12 cellular contexts compared by ENCODE assay signal in genomic region chr1:37809942-37810341, GRCh38. TPM values are rescaled to one million over a fixed set of nuclear protein-coding genes. Genes with fewer than 3 reads are reported as not detected.
A peak's percentile ranks its signal among the peaks of the same experiment; 100 is the strongest.
DNase-seq lines count a peak whose midpoint lies in the region; ATAC-seq and TF ChIP-seq lines count a peak whose summit lies in the region.
"Had no signal": no experiment of that assay in that cellular context is flagged by ENCODE, and none has a peak within 500 bp of the region (broad histone marks: within the 10 kb centered on the region; RNA-seq: fewer than 3 reads in every experiment).

No MANE protein-coding gene starts in this region.

- peaks cover 43 to 60% of the 10 kb centered on the region in 2 experiments for H3K4me1 ChIP-seq in neutrophil (ENCODE audit: control insufficient read depth in 1 of 2, insufficient read depth in 1 of 2, low read depth in 1 of 2, low read length in 1 of 2)

- H3K9me3 ChIP-seq in neutrophil = no peaks in the 10 kb centered on the region
- H3K9me3 ChIP-seq: Peyer's patch had no signal

- peaks cover 53% of the 10 kb centered on the region for H3K36me3 ChIP-seq in neutrophil

- H3K27ac ChIP-seq in 22Rv1 = peak overlapping the region; percentile 96
- H3K27ac ChIP-seq in neutrophil = peak overlapping the region; percentile 93

- no peak for DNase-seq in HFFc6
- peak; percentile 71 for DNase-seq in choroid plexus epithelial cell (ENCODE audit: low read depth)
- no peak for DNase-seq in SKM-1 treated with dmso at 0.1 percent for 144 hours (lab: John Stamatoyannopoulos, UW; ENCODE audit: unreplicated experiment)
- DNase-seq in activated T-helper 2 cell treated with anti-CD3 and anti-CD28 coated beads, Interferon-gamma antibody, Interleukin-2, Interleukin-4, amounts not matched to agents 10 μg/mL and 5 μg/mL and 100 μg/mL, durations not matched to agents 14 hours and 24 hours and 36 hours (ENCODE audit: low spot score) = no peak
- no peak for DNase-seq in GM10266 (ENCODE audit: extremely low spot score)
- DNase-seq: NCI-H2029 treated with DMSO at 0.1 percent for 48 hours, Peyer's patch had no signal

- H3K27ac Mint-ChIP-seq in HFFc6 = peak overlapping the region; percentile 63; the same call in 1 of the 2 replicates
- H3K27ac Mint-ChIP-seq in activated T-helper 2 cell treated with anti-CD3 and anti-CD28 coated beads, Interferon-gamma antibody, Interleukin-2, Interleukin-4, amounts not matched to agents 10 μg/mL and 5 μg/mL and 100 μg/mL, durations not matched to agents 14 hours and 24 hours and 36 hours = no peak overlapping the region

- H3K4me1 Mint-ChIP-seq in HFFc6 (ENCODE audit: low read depth) = peaks cover 20% of the 10 kb centered on the region
- H3K4me1 Mint-ChIP-seq in activated T-helper 2 cell treated with anti-CD3 and anti-CD28 coated beads, Interferon-gamma antibody, Interleukin-2, Interleukin-4, amounts not matched to agents 10 μg/mL and 5 μg/mL and 100 μg/mL, durations not matched to agents 14 hours and 24 hours and 36 hours (ENCODE audit: low read depth) = peaks cover 25% of the 10 kb centered on the region

- no peaks in the 10 kb centered on the region for H3K9me3 Mint-ChIP-seq in HFFc6
- H3K9me3 Mint-ChIP-seq in activated T-helper 2 cell treated with anti-CD3 and anti-CD28 coated beads, Interferon-gamma antibody, Interleukin-2, Interleukin-4, amounts not matched to agents 10 μg/mL and 5 μg/mL and 100 μg/mL, durations not matched to agents 14 hours and 24 hours and 36 hours = no peaks in the 10 kb centered on the region
- H3K9me3 Mint-ChIP-seq: type B pancreatic cell, WTC11 had no signal

- no peak for ATAC-seq in GM18502 (IDR thresholded peaks at IDR 0.05; ENCODE audit: poor library complexity, unreplicated experiment)
- ATAC-seq: WTC11 had no signal

- H3K4me3 ChIP-seq in choroid plexus epithelial cell (ENCODE audit: low read depth, low read length) (no peak overlapping the region), neutrophil (ENCODE audit: low read depth in 1 of 2, low read length in 1 of 2) (no peak overlapping the region)

- intact Hi-C loops in activated T-helper 2 cell treated with anti-CD3 and anti-CD28 coated beads, Interferon-gamma antibody, Interleukin-2, Interleukin-4, amounts not matched to agents 10 μg/mL and 5 μg/mL and 100 μg/mL, durations not matched to agents 14 hours and 24 hours and 36 hours (cut with micrococcal nuclease) = loop anchor here (2.0 to 5.0 kb wide), 3 partner anchors 181 to 258 kb away; partner anchors contain the start of genes SF3A3, SNIP1 and UTP11

- H3K36me3 Mint-ChIP-seq in HFFc6 (ENCODE audit: low read depth) = peaks cover 18% of the 10 kb centered on the region
- H3K36me3 Mint-ChIP-seq in activated T-helper 2 cell treated with anti-CD3 and anti-CD28 coated beads, Interferon-gamma antibody, Interleukin-2, Interleukin-4, amounts not matched to agents 10 μg/mL and 5 μg/mL and 100 μg/mL, durations not matched to agents 14 hours and 24 hours and 36 hours (ENCODE audit: low read depth) = peaks cover 32% of the 10 kb centered on the region
- H3K36me3 Mint-ChIP-seq: type B pancreatic cell had no signal

- H3K27me3 Mint-ChIP-seq in HFFc6 (ENCODE audit: insufficient read depth) = peaks cover 6% of the 10 kb centered on the region
- H3K27me3 Mint-ChIP-seq in activated T-helper 2 cell treated with anti-CD3 and anti-CD28 coated beads, Interferon-gamma antibody, Interleukin-2, Interleukin-4, amounts not matched to agents 10 μg/mL and 5 μg/mL and 100 μg/mL, durations not matched to agents 14 hours and 24 hours and 36 hours (ENCODE audit: low read depth) = no peaks in the 10 kb centered on the region
- H3K27me3 Mint-ChIP-seq: type B pancreatic cell had no signal

- H3K4me3 Mint-ChIP-seq in HFFc6 = peak overlapping the region; percentile 24; the same call in 1 of the 2 replicates
- H3K4me3 Mint-ChIP-seq in activated T-helper 2 cell treated with anti-CD3 and anti-CD28 coated beads, Interferon-gamma antibody, Interleukin-2, Interleukin-4, amounts not matched to agents 10 μg/mL and 5 μg/mL and 100 μg/mL, durations not matched to agents 14 hours and 24 hours and 36 hours (ENCODE audit: low read depth) = no peak overlapping the region

- TF ChIP-seq CTCF in 22Rv1 (IDR thresholded peaks at IDR 0.05) (no peak), HFFc6 (IDR thresholded peaks at IDR 0.05) (no peak), choroid plexus epithelial cell (conservative IDR thresholded peaks at IDR 0.05; ENCODE audit: low read depth, low read length) (no peak), neutrophil (IDR thresholded peaks at IDR 0.05) (no peak), GM10266 (IDR thresholded peaks at IDR 0.05; ENCODE audit: control insufficient read depth, insufficient read depth, low read depth, missing control alignments) (no peak)

- H3K27me3 ChIP-seq in neutrophil = no peaks in the 10 kb centered on the region
- H3K27me3 ChIP-seq: Peyer's patch had no signal

RNA-seq across cellular contexts. Expression of gene YRDC, which starts 1.9 kb away (rescaled TPM):
- total RNA-seq in HFFc6 (2021; fragmentation: NEBNext Ultra II Directional; extraction: Animal tissue kit (Norgen Biotek cat#: 25700)) = 10 to 100 TPM; 17.5 to 22.7 (median 20.4) TPM
- total RNA-seq in activated T-helper 2 cell treated with anti-CD3 and anti-CD28 coated beads, Interferon-gamma antibody, Interleukin-2, Interleukin-4, amounts not matched to agents 10 μg/mL and 5 μg/mL and 100 μg/mL, durations not matched to agents 14 hours and 24 hours and 36 hours = 45.2 and 46.5 TPM in 2 replicates

RNA-seq across cellular contexts. Expression of gene C1orf122, which starts 2.4 kb away (rescaled TPM):
- total RNA-seq in HFFc6 (2021; fragmentation: NEBNext Ultra II Directional; extraction: Animal tissue kit (Norgen Biotek cat#: 25700)) = 10 to 100 TPM; 60.6 to 97.1 (median 68.2) TPM
- total RNA-seq in activated T-helper 2 cell treated with anti-CD3 and anti-CD28 coated beads, Interferon-gamma antibody, Interleukin-2, Interleukin-4, amounts not matched to agents 10 μg/mL and 5 μg/mL and 100 μg/mL, durations not matched to agents 14 hours and 24 hours and 36 hours = 22.6 and 24.5 TPM in 2 replicates

RNA-seq across cellular contexts. Expression of gene MANEAL, which starts 16.3 kb away (rescaled TPM):
- total RNA-seq in HFFc6 (2021; fragmentation: NEBNext Ultra II Directional; extraction: Animal tissue kit (Norgen Biotek cat#: 25700)) = 10 to 100 TPM in 3 of 6 experiments, 1 to 10 TPM in 3; 9.5 to 11.1 (median 9.9) TPM
- 0.94 and 1.1 TPM in 2 replicates for total RNA-seq in activated T-helper 2 cell treated with anti-CD3 and anti-CD28 coated beads, Interferon-gamma antibody, Interleukin-2, Interleukin-4, amounts not matched to agents 10 μg/mL and 5 μg/mL and 100 μg/mL, durations not matched to agents 14 hours and 24 hours and 36 hours

RNA-seq across cellular contexts. Expression of gene EPHA10, which starts 45.0 kb away (rescaled TPM):
- total RNA-seq in HFFc6 (2021; fragmentation: NEBNext Ultra II Directional; extraction: Animal tissue kit (Norgen Biotek cat#: 25700)) = not detected
- total RNA-seq in activated T-helper 2 cell treated with anti-CD3 and anti-CD28 coated beads, Interferon-gamma antibody, Interleukin-2, Interleukin-4, amounts not matched to agents 10 μg/mL and 5 μg/mL and 100 μg/mL, durations not matched to agents 14 hours and 24 hours and 36 hours = 0.21 TPM in 1 of 2 replicates, not detected in the other

RNA-seq across cellular contexts. Expression of gene MTF1, which starts 49.5 kb away (rescaled TPM):
- 10 to 100 TPM; 20.2 to 24.4 (median 22.2) TPM for total RNA-seq in HFFc6 (2021; fragmentation: NEBNext Ultra II Directional; extraction: Animal tissue kit (Norgen Biotek cat#: 25700))
- total RNA-seq in activated T-helper 2 cell treated with anti-CD3 and anti-CD28 coated beads, Interferon-gamma antibody, Interleukin-2, Interleukin-4, amounts not matched to agents 10 μg/mL and 5 μg/mL and 100 μg/mL, durations not matched to agents 14 hours and 24 hours and 36 hours = 24.8 and 27.8 TPM in 2 replicates
